In genomic region chr13:91347996-91348905, GRCh38 we compare ENCODE assay signal across 8 cellular contexts. TPM values are rescaled to one million over a fixed set of nuclear protein-coding genes. Genes with fewer than 3 reads are reported as not detected.
DNase-seq lines count a peak whose midpoint lies in the region; ATAC-seq and FAIRE-seq lines count a peak whose summit lies in the region.

No MANE protein-coding gene starts in this region.

- DNase-seq in CD1c-positive myeloid dendritic cell (ENCODE audit: extremely low spot score) (peak; percentile 76), caudate nucleus (lab: John Stamatoyannopoulos, UW) (peak in 36 of 61 donors; percentile 11 to 88 (median 61)), left lobe of liver (ENCODE audit: low spot score) (peak; percentile 63), RCC 7860 (ENCODE audit: low spot score) (no peak)
- peak; percentile 61 to 62 for DNase-seq in stimulated activated CD4-positive, alpha-beta T cell treated with anti-CD3 and anti-CD28 coated beads, Interleukin-2, amount 100 ng/mL, for 48 hours

- no peak for FAIRE-seq in RCC 7860 (lab: Jason Lieb, UNC)

- peak; percentile 32 for ATAC-seq in GM19438 (IDR thresholded peaks at IDR 0.05; ENCODE audit: low read depth, unreplicated experiment)
- ATAC-seq in HG03521 (IDR thresholded peaks at IDR 0.05; ENCODE audit: unreplicated experiment) = peak; percentile 36
- peak; percentile 39 to 43 for ATAC-seq in activated CD4-positive, CD25-positive, alpha-beta regulatory T cell treated with anti-CD3 and anti-CD28 coated beads, Interleukin-2, amount 50 U/mL, for 24 hours
- ATAC-seq in left lobe of liver = peak; percentile 56

- peak overlapping the region; percentile 64 for H3K27ac ChIP-seq in caudate nucleus (ENCODE audit: low read depth, low read length)

RNA-seq across cellular contexts. Expression of gene MIR17HG, which starts 0.8 kb away (rescaled TPM):
- total RNA-seq in left lobe of liver = 1.9 TPM

RNA-seq across cellular contexts. Expression of gene GPC5, which starts 50.2 kb away (rescaled TPM):
- total RNA-seq in left lobe of liver = 0.65 TPM
